ENCODE assay signal across 25 cellular contexts in genomic region chr11:2396471-2396870, GRCh38. TPM values are rescaled to one million over a fixed set of nuclear protein-coding genes. Genes with fewer than 3 reads are reported as not detected.
"Had no signal": no experiment of that assay in that cellular context is flagged by ENCODE, and none has a peak within 500 bp of the region (broad histone marks: within the 10 kb centered on the region; RNA-seq: fewer than 3 reads in every experiment).

No MANE protein-coding gene starts in this region.

- H3K4me1 ChIP-seq: foreskin keratinocyte had no signal

- ATAC-seq: esophagus mucosa; foreskin keratinocyte; left lobe of liver; natural killer cell treated with Interleukin-12 subunit alpha and Interleukin-12 subunit beta and Interleukin-15 and Interleukin-18, amount 100 ng/mL, for 72 hours; sciatic nerve; stimulated activated effector memory CD8-positive, alpha-beta T cell treated with anti-CD3 and anti-CD28 coated beads, Interleukin-12 subunit alpha, Interleukin-12 subunit beta, amount 100 ng/mL, for 72 hours; stimulated activated naive CD8-positive, alpha-beta T cell treated with anti-CD3 and anti-CD28 coated beads, Interleukin-15, Interleukin-2, amounts not matched to agents 100 U/mL and 50 U/mL, for 24 hours had no signal

- H3K27me3 ChIP-seq: foreskin keratinocyte, suprapubic skin, transverse colon, vagina had no signal

- H3K27ac Mint-ChIP-seq: endodermal cell; progenitor cell of endocrine pancreas; stimulated activated effector memory CD8-positive, alpha-beta T cell treated with anti-CD3 and anti-CD28 coated beads, Interleukin-12 subunit alpha, Interleukin-12 subunit beta, amount 100 ng/mL, for 72 hours had no signal

- DNase-seq: effector CD8-positive, alpha-beta T cell; endodermal cell; foreskin keratinocyte; stimulated activated CD4-positive, alpha-beta T cell treated with anti-CD3 and anti-CD28 coated beads, Interleukin-2, amount 100 ng/mL, for 24 hours; stimulated activated CD4-positive, alpha-beta T cell treated with anti-CD3 and anti-CD28 coated beads, Interleukin-4, amount 100 ng/mL, for 24 hours; stimulated activated naive CD8-positive, alpha-beta T cell treated with anti-CD3 and anti-CD28 coated beads, Interleukin-15, Interleukin-2, amounts not matched to agents 100 U/mL and 50 U/mL, for 24 hours; transverse colon had no signal

- H3K27ac ChIP-seq: epithelial cell of prostate, foreskin keratinocyte, parathyroid adenoma, suprapubic skin, transverse colon, vagina had no signal

- H3K9me3 ChIP-seq: suprapubic skin, transverse colon, vagina had no signal

- H3K27me3 Mint-ChIP-seq: dendritic cell treated with granulocyte-macrophage colony-stimulating factor and Interleukin-4, amounts not matched to agents 40 ng/mL and 50 ng/mL, for 4 days; memory B cell; natural killer cell treated with Interleukin-12 subunit alpha and Interleukin-12 subunit beta and Interleukin-15 and Interleukin-18, amount 100 ng/mL, for 72 hours; progenitor cell of endocrine pancreas had no signal

- H3K9me3 Mint-ChIP-seq: dendritic cell treated with granulocyte-macrophage colony-stimulating factor and Interleukin-4, amounts not matched to agents 40 ng/mL and 50 ng/mL, for 4 days; endodermal cell; memory B cell; natural killer cell treated with Interleukin-12 subunit alpha and Interleukin-12 subunit beta and Interleukin-15 and Interleukin-18, amount 100 ng/mL, for 72 hours; neural crest cell; stimulated activated effector memory CD8-positive, alpha-beta T cell treated with anti-CD3 and anti-CD28 coated beads, Interleukin-12 subunit alpha, Interleukin-12 subunit beta, amount 100 ng/mL, for 72 hours had no signal

- H3K4me3 Mint-ChIP-seq: dendritic cell treated with granulocyte-macrophage colony-stimulating factor and Interleukin-4, amounts not matched to agents 40 ng/mL and 50 ng/mL, for 4 days; endodermal cell; memory B cell; natural killer cell treated with Interleukin-12 subunit alpha and Interleukin-12 subunit beta and Interleukin-15 and Interleukin-18, amount 100 ng/mL, for 72 hours; neural crest cell; stimulated activated effector memory CD8-positive, alpha-beta T cell treated with anti-CD3 and anti-CD28 coated beads, Interleukin-12 subunit alpha, Interleukin-12 subunit beta, amount 100 ng/mL, for 72 hours had no signal

- H3K4me3 ChIP-seq: lung, suprapubic skin, transverse colon, vagina had no signal

RNA-seq across cellular contexts. Expression of gene TRPM5, which starts 47.8 kb away (rescaled TPM):
- total RNA-seq: esophagus mucosa; fibroblast of lung; foreskin keratinocyte; left lobe of liver; natural killer cell treated with Interleukin-12 subunit alpha and Interleukin-12 subunit beta and Interleukin-15 and Interleukin-18, amount 100 ng/mL, for 72 hours; osteoblast; sciatic nerve; vagina had no signal
- polyA plus RNA-seq: fibroblast of lung, foreskin keratinocyte, keratinocyte, liver had no signal

RNA-seq across cellular contexts. Expression of gene KCNQ1, which starts 48.3 kb away (rescaled TPM):
- total RNA-seq: fibroblast of lung, foreskin keratinocyte, osteoblast had no signal
- polyA plus RNA-seq: fibroblast of lung, foreskin keratinocyte, keratinocyte had no signal
